In the genomic region with DNA sequence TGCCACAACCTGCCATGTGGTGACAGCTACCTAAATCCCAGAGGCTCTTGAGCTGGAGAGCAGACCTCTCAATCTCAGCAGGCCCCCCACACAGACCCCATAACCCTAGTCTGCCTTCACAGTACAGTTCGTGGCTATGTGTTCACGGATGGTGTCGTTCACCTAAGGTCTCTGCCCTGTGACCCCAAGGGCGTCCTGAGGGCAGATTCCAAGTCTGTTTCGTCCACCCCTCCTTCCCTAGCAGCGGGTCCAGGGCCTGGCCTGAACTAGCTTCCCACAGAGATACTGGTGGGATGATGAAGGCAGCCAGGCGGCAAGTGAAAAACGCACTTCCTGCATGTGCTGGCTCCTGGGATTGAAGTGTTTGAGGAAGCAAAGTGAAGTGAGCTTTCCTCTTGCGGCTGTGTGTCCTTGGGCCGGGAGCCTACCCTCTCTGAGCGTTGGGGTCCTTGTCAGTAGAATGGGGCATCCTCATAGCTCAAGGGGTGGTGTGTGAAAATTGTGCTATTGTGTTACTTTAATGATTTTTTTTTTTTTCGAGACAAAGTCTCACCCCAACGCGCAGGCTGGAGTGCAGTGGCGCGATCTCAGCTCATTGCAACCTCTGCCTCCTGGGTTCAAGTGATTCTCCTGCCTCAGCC, we compare ENCODE assay signal across 20 cellular contexts.
DNase-seq lines count a peak whose midpoint lies in the region; ATAC-seq and TF ChIP-seq lines count a peak whose summit lies in the region.
"Had no signal": no experiment of that assay in that cellular context is flagged by ENCODE, and none has a peak within 500 bp of the region (broad histone marks: within the 10 kb centered on the region; RNA-seq: fewer than 3 reads in every experiment).

No MANE protein-coding gene starts in this region.

- no peak for TF ChIP-seq POLR2A in esophagus squamous epithelium (IDR thresholded peaks at IDR 0.05)

- H3K27ac ChIP-seq in BLaER1 treated with 17β-estradiol and CSF1 and Interleukin-3, amounts not matched to agents 10 nM and 100 nM: peak overlapping the region in 6 of 11 experiments; percentile 11 to 44 (median 31); a peak in 7 of 22 replicates
- H3K27ac ChIP-seq in esophagus squamous epithelium: peak overlapping the region; percentile 21 to 83 (median 78)
- H3K27ac ChIP-seq: GM23248 had no signal

- peaks cover 24% of the 10 kb centered on the region for H3K4me1 Mint-ChIP-seq in progenitor cell of endocrine pancreas (ENCODE audit: low read depth)

- H4K20me1 ChIP-seq in BLaER1 treated with 17β-estradiol and CSF1 and Interleukin-3, amounts not matched to agents 10 nM and 100 nM: peaks cover 5 to 100% (median 83%) of the 10 kb centered on the region in 11 experiments; a peak in 20 of 22 replicates

- H3K36me3 ChIP-seq in BLaER1 treated with 17β-estradiol and CSF1 and Interleukin-3, amounts not matched to agents 10 nM and 100 nM: peaks cover 9 to 39% (median 29%) of the 10 kb centered on the region in 11 experiments; a peak in 21 of 22 replicates
- H3K36me3 ChIP-seq in esophagus squamous epithelium: peaks cover 0 to 24% (median 7%) of the 10 kb centered on the region in 3 donors

- no peak overlapping the region for H3K4me3 ChIP-seq in BLaER1 treated with 17β-estradiol and CSF1 and Interleukin-3, amounts not matched to agents 10 nM and 100 nM
- no peak overlapping the region for H3K4me3 ChIP-seq in esophagus squamous epithelium
- H3K4me3 ChIP-seq: body of pancreas, GM23248, hepatocyte, tibial nerve had no signal

- peak overlapping the region in 6 of 11 experiments; percentile 1 to 55 (median 41); a peak in 9 of 22 replicates for H3K9ac ChIP-seq in BLaER1 treated with 17β-estradiol and CSF1 and Interleukin-3, amounts not matched to agents 10 nM and 100 nM
- H3K9ac ChIP-seq: GM23248 had no signal

- no peaks in the 10 kb centered on the region for H3K9me3 Mint-ChIP-seq in progenitor cell of endocrine pancreas (ENCODE audit: low read depth)
- H3K9me3 Mint-ChIP-seq: activated CD4-positive, alpha-beta memory T cell treated with anti-CD3 and anti-CD28 coated beads, Interleukin-2, amount 10 ng/mL, durations not matched to agents 7 days and 5 days; activated naive CD4-positive, alpha-beta T cell treated with anti-CD3 and anti-CD28 coated beads, Interleukin-2, amount 50 U/mL, for 24 hours; activated T-cell treated with anti-CD3 and anti-CD28 coated beads, Interleukin-2, amount 50 U/mL, for 4 hours had no signal

- DNase-seq in KBM-7: peak; percentile 31
- DNase-seq in esophagus squamous epithelium (lab: John Stamatoyannopoulos, UW): no peak
- no peak for DNase-seq in progenitor cell of endocrine pancreas (ENCODE audit: low spot score, unreplicated experiment)
- DNase-seq in NCI-H2171 (lab: John Stamatoyannopoulos, UW): no peak
- DNase-seq: activated CD4-positive, alpha-beta memory T cell treated with anti-CD3 and anti-CD28 coated beads, Interleukin-2, amount 10 ng/mL, durations not matched to agents 7 days and 5 days; activated T-cell treated with anti-CD3 and anti-CD28 coated beads, Interleukin-2, amount 50 U/mL, for 4 hours; AML-193; body of pancreas; GDM1; GM23248; kidney; NCI-H1092 treated with DMSO at 0.1 percent for 48 hours; NCI-H524; retina had no signal

- TF ChIP-seq CTCF in esophagus squamous epithelium (IDR thresholded peaks at IDR 0.05) (no peak), progenitor cell of endocrine pancreas (IDR thresholded peaks at IDR 0.05; ENCODE audit: unreplicated experiment) (no peak)

- no peaks in the 10 kb centered on the region; a peak in 1 of 22 replicates for H3K27me3 ChIP-seq in BLaER1 treated with 17β-estradiol and CSF1 and Interleukin-3, amounts not matched to agents 10 nM and 100 nM
- H3K27me3 ChIP-seq in esophagus squamous epithelium: no peaks in the 10 kb centered on the region
- H3K27me3 ChIP-seq: body of pancreas, hepatocyte, tibial nerve had no signal

- no peak overlapping the region for H3K4me3 Mint-ChIP-seq in progenitor cell of endocrine pancreas (ENCODE audit: low read depth)
- H3K4me3 Mint-ChIP-seq: activated CD4-positive, alpha-beta memory T cell treated with anti-CD3 and anti-CD28 coated beads, Interleukin-2, amount 10 ng/mL, durations not matched to agents 7 days and 5 days; activated naive CD4-positive, alpha-beta T cell treated with anti-CD3 and anti-CD28 coated beads, Interleukin-2, amount 50 U/mL, for 24 hours; activated T-cell treated with anti-CD3 and anti-CD28 coated beads, Interleukin-2, amount 50 U/mL, for 4 hours had no signal

- H3K4me2 ChIP-seq in BLaER1 treated with 17β-estradiol and CSF1 and Interleukin-3, amounts not matched to agents 10 nM and 100 nM: peak overlapping the region; percentile 78 to 98 (median 88)
- H3K4me2 ChIP-seq: hepatocyte had no signal

- H3K27me3 Mint-ChIP-seq in progenitor cell of endocrine pancreas: no peaks in the 10 kb centered on the region
- H3K27me3 Mint-ChIP-seq: activated naive CD4-positive, alpha-beta T cell treated with anti-CD3 and anti-CD28 coated beads, Interleukin-2, amount 50 U/mL, for 24 hours had no signal

- peak overlapping the region; percentile 29 for H3K27ac Mint-ChIP-seq in progenitor cell of endocrine pancreas
- H3K27ac Mint-ChIP-seq: activated naive CD4-positive, alpha-beta T cell treated with anti-CD3 and anti-CD28 coated beads, Interleukin-2, amount 50 U/mL, for 24 hours had no signal

- peaks cover 42 to 86% (median 71%) of the 10 kb centered on the region in 10 experiments for H3K4me1 ChIP-seq in BLaER1 treated with 17β-estradiol and CSF1 and Interleukin-3, amounts not matched to agents 10 nM and 100 nM
- peaks cover 19 to 61% (median 44%) of the 10 kb centered on the region in 3 donors for H3K4me1 ChIP-seq in esophagus squamous epithelium

- intact Hi-C loops in esophagus squamous epithelium (cut with DNase I): loop anchor here (2.0 kb wide), 1 partner anchor 126 kb away; no protein-coding TSS in a partner anchor

- H3K9me3 ChIP-seq in BLaER1 treated with 17β-estradiol and CSF1 and Interleukin-3, amounts not matched to agents 10 nM and 100 nM (replicated peaks in 1 of 11): 0 out of 22 replicates have a peak, but pooled peaks cover 0 to 4% (median 0%) of the 10 kb centered on the region in 11 experiments
- no peaks in the 10 kb centered on the region for H3K9me3 ChIP-seq in esophagus squamous epithelium
- H3K9me3 ChIP-seq: body of pancreas, tibial nerve had no signal

- in situ Hi-C loops in KBM-7 (cut with MboI; ENCODE audit: low pct_unique_long_range_greater_than_20kb, low sequenced_read_pairs): no loop called here

- 75 to 90% methylated on average over 12 to 13 of the region's 16 CpGs for WGBS in esophagus squamous epithelium, 2 donors

- ATAC-seq in HG02678 (IDR thresholded peaks at IDR 0.05; ENCODE audit: unreplicated experiment) (no peak), GM21529 (IDR thresholded peaks at IDR 0.05; ENCODE audit: unreplicated experiment) (no peak)
- ATAC-seq: activated T-cell treated with anti-CD3 and anti-CD28 coated beads, Interleukin-2, amount 50 U/mL, for 4 hours; body of pancreas had no signal

- H3K36me3 Mint-ChIP-seq in progenitor cell of endocrine pancreas (ENCODE audit: insufficient read depth): peaks cover 5% of the 10 kb centered on the region
- H3K36me3 Mint-ChIP-seq: activated naive CD4-positive, alpha-beta T cell treated with anti-CD3 and anti-CD28 coated beads, Interleukin-2, amount 50 U/mL, for 24 hours had no signal
